Comparison of ENCODE assay signal across 27 cellular contexts in the genomic region with DNA sequence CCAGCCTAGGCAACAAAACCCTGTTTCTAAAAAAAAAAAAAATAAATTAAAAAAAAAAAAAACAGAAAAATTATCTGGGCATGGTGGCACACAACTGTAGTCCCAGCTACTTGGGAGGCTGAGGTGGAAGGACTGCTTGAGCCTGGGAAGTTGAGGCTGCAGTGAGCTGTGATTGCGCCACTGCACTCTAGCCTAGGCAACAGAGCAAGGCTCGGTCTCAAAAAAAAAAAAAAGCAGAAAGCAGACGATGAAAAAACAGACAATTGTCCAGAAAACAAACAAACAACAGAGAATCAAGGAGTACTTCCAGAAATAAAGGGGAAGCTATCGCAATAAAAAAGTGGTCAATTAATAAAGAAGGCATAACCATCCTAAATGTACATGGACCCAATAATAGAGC.
"Had no signal": no experiment of that assay in that cellular context is flagged by ENCODE, and none has a peak within 500 bp of the region (broad histone marks: within the 10 kb centered on the region; RNA-seq: fewer than 3 reads in every experiment).

No MANE protein-coding gene starts in this region.

- H3K9me3 ChIP-seq: suprapubic skin, testis, thyroid gland, upper lobe of right lung had no signal

- H3K36me3 ChIP-seq: stomach, suprapubic skin, thoracic aorta, thyroid gland, tibial nerve, transverse colon, upper lobe of left lung, upper lobe of right lung, uterus, vagina had no signal

- ATAC-seq: stimulated activated effector memory CD8-positive, alpha-beta T cell treated with anti-CD3 and anti-CD28 coated beads, Interleukin-12 subunit alpha, Interleukin-12 subunit beta, amount 100 ng/mL, for 72 hours; stimulated activated memory B cell treated with anti-CD40 and anti-IgM and Interleukin-4, amounts not matched to agents 10 μg/mL and 1 μg/mL and 100 μg/mL, for 72 hours; stimulated activated naive B cell treated with anti-CD40 and anti-IgM and Interleukin-4, amounts not matched to agents 10 μg/mL and 1 μg/mL and 100 μg/mL, for 72 hours; stimulated activated naive CD8-positive, alpha-beta T cell treated with anti-CD3 and anti-CD28 coated beads, Interleukin-15, amount 100 ng/mL, for 72 hours; stimulated activated naive CD8-positive, alpha-beta T cell treated with anti-CD3 and anti-CD28 coated beads, Interleukin-15, Interleukin-2, amounts not matched to agents 100 U/mL and 50 U/mL, for 24 hours; upper lobe of right lung had no signal

- DNase-seq: stimulated activated CD4-positive, alpha-beta T cell treated with anti-CD3 and anti-CD28 coated beads, Interleukin-2, amount 100 ng/mL, for 48 hours; stimulated activated CD4-positive, alpha-beta T cell treated with anti-CD3 and anti-CD28 coated beads, Interleukin-4, amount 100 ng/mL, for 1 hour; stimulated activated CD4-positive, alpha-beta T cell treated with anti-CD3 and anti-CD28 coated beads, Interleukin-4, amount 100 ng/mL, for 24 hours; stimulated activated CD4-positive, alpha-beta T cell treated with anti-CD3 and anti-CD28 coated beads, Interleukin-4, amount 100 ng/mL, for 4 hours; stimulated activated CD8-positive, alpha-beta memory T cell treated with anti-CD3 and anti-CD28 coated beads, Interleukin-4, amount 100 ng/mL, for 48 hours; stimulated activated naive B cell treated with anti-CD40 and anti-IgM and Interleukin-4, amounts not matched to agents 10 μg/mL and 1 μg/mL and 100 μg/mL, for 72 hours; stimulated activated naive CD4-positive, alpha-beta T cell; stimulated activated naive CD4-positive, alpha-beta T cell treated with Interleukin-2 at 50 U/mL for 16 hours; stimulated activated naive CD8-positive, alpha-beta T cell treated with anti-CD3 and anti-CD28 coated beads, Interleukin-15, amount 100 ng/mL, for 72 hours; stimulated activated naive CD8-positive, alpha-beta T cell treated with anti-CD3 and anti-CD28 coated beads, Interleukin-15, Interleukin-2, amounts not matched to agents 100 U/mL and 50 U/mL, for 24 hours; stomach; substantia nigra; testis; thyroid gland; tibial artery; transverse colon; trophoblast cell; upper lobe of left lung; upper lobe of right lung; uterus had no signal

- FAIRE-seq: urothelium cell line had no signal

- H3K27me3 ChIP-seq: stomach, suprapubic skin, testis, thyroid gland, tibial artery, tibial nerve, transverse colon, upper lobe of left lung, upper lobe of right lung, uterus, vagina had no signal

- H3K27ac ChIP-seq: stomach, suprapubic skin, testis, thoracic aorta, thyroid gland, tibial artery, tibial nerve, transverse colon, upper lobe of left lung, upper lobe of right lung, uterus, vagina had no signal

- H3K4me3 ChIP-seq: stomach, suprapubic skin, testis, thoracic aorta, thyroid gland, tibial artery, tibial nerve, transverse colon, upper lobe of left lung, upper lobe of right lung, uterus, vagina had no signal

- H3K4me1 ChIP-seq: testis had no signal
